22 cellular contexts compared by ENCODE assay signal in genomic region chr1:109204484-109204883, GRCh38.
"Had no signal": no experiment of that assay in that cellular context is flagged by ENCODE, and none has a peak within 500 bp of the region (broad histone marks: within the 10 kb centered on the region; RNA-seq: fewer than 3 reads in every experiment).

No MANE protein-coding gene starts in this region.

- H3K9me3 ChIP-seq: esophagus muscularis mucosa, gastrocnemius medialis, heart right ventricle, ovary, right atrium auricular region, sigmoid colon had no signal

- H3K9ac ChIP-seq: neural progenitor cell had no signal

- H3K27ac ChIP-seq: epithelial cell of prostate, esophagus muscularis mucosa, gastrocnemius medialis, heart right ventricle, neural progenitor cell, ovary, right atrium auricular region, sigmoid colon, skin epidermis had no signal

- H3K36me3 Mint-ChIP-seq: mesothelial cell of epicardium; natural killer cell treated with Interleukin-12 subunit alpha and Interleukin-12 subunit beta and Interleukin-15 and Interleukin-18, amount 100 ng/mL, for 72 hours; neural progenitor cell had no signal

- H3K27me3 ChIP-seq: esophagus muscularis mucosa, gastrocnemius medialis, heart right ventricle, neural progenitor cell, ovary, right atrium auricular region, sigmoid colon had no signal

- H3K36me3 ChIP-seq: esophagus muscularis mucosa, gastrocnemius medialis, heart right ventricle, neural progenitor cell, ovary, right atrium auricular region, sigmoid colon had no signal

- H3K4me3 Mint-ChIP-seq: dendritic cell treated with granulocyte-macrophage colony-stimulating factor and Interleukin-4, amounts not matched to agents 40 ng/mL and 50 ng/mL, for 4 days; effector memory CD8-positive, alpha-beta T cell; mesothelial cell of epicardium; natural killer cell treated with Interleukin-12 subunit alpha and Interleukin-12 subunit beta and Interleukin-15 and Interleukin-18, amount 100 ng/mL, for 72 hours; neural progenitor cell had no signal

- H3K4me1 Mint-ChIP-seq: mesothelial cell of epicardium had no signal

- ATAC-seq: effector memory CD8-positive, alpha-beta T cell; gastrocnemius medialis; heart right ventricle; left lobe of liver; natural killer cell treated with Interleukin-12 subunit alpha and Interleukin-12 subunit beta and Interleukin-15 and Interleukin-18, amount 100 ng/mL, for 72 hours had no signal

- H3K4me1 ChIP-seq: esophagus muscularis mucosa, gastrocnemius medialis, sigmoid colon had no signal

- H2AFZ ChIP-seq: neural progenitor cell had no signal

- H3K4me2 ChIP-seq: neural progenitor cell had no signal

- H3K9me3 Mint-ChIP-seq: dendritic cell treated with granulocyte-macrophage colony-stimulating factor and Interleukin-4, amounts not matched to agents 40 ng/mL and 50 ng/mL, for 4 days; effector memory CD8-positive, alpha-beta T cell; mesothelial cell of epicardium; natural killer cell treated with Interleukin-12 subunit alpha and Interleukin-12 subunit beta and Interleukin-15 and Interleukin-18, amount 100 ng/mL, for 72 hours; neural progenitor cell had no signal

- H3K27ac Mint-ChIP-seq: dendritic cell treated with granulocyte-macrophage colony-stimulating factor and Interleukin-4, amounts not matched to agents 40 ng/mL and 50 ng/mL, for 4 days; effector memory CD8-positive, alpha-beta T cell; mesothelial cell of epicardium; natural killer cell treated with Interleukin-12 subunit alpha and Interleukin-12 subunit beta and Interleukin-15 and Interleukin-18, amount 100 ng/mL, for 72 hours; neural progenitor cell had no signal

- H3K4me3 ChIP-seq: esophagus muscularis mucosa, gastrocnemius medialis, heart right ventricle, neural progenitor cell, ovary, right atrium auricular region, sigmoid colon, skin epidermis had no signal

- DNase-seq: effector memory CD8-positive, alpha-beta T cell; gastrocnemius medialis; heart right ventricle; hypothalamus; islet precursor cell; mammary epithelial cell; nucleus accumbens; ovary; sigmoid colon; stimulated activated CD4-positive, alpha-beta T cell treated with anti-CD3 and anti-CD28 coated beads, Interleukin-2, amount 100 ng/mL, for 24 hours; stimulated activated CD4-positive, alpha-beta T cell treated with anti-CD3 and anti-CD28 coated beads, Interleukin-4, amount 100 ng/mL, for 4 hours; stimulated activated naive CD4-positive, alpha-beta T cell treated with Interleukin-2 at 50 U/mL for 16 hours; trophoblast cell had no signal
